19 cellular contexts compared by ENCODE assay signal in genomic region chr11:26231252-26231661, GRCh38.
A peak's percentile ranks its signal among the peaks of the same experiment; 100 is the strongest.
DNase-seq lines count a peak whose midpoint lies in the region; ATAC-seq and TF ChIP-seq lines count a peak whose summit lies in the region.
"Had no signal": no experiment of that assay in that cellular context is flagged by ENCODE, and none has a peak within 500 bp of the region (broad histone marks: within the 10 kb centered on the region; RNA-seq: fewer than 3 reads in every experiment).

No MANE protein-coding gene starts in this region.

- intact Hi-C loops in body of pancreas (cut with DNase I) = no loop called here

- no peak overlapping the region for H3K27ac ChIP-seq in suprapubic skin
- H3K27ac ChIP-seq in body of pancreas = no peak overlapping the region
- H3K27ac ChIP-seq: BLaER1 treated with 17β-estradiol and CSF1 and Interleukin-3, amounts not matched to agents 10 nM and 100 nM; parathyroid adenoma; PC-9; vagina had no signal

- peak; percentile 55 for DNase-seq in AG20443 (ENCODE audit: low spot score)
- DNase-seq in HT1080 (ENCODE audit: low read depth) = peak; percentile 90
- DNase-seq in cardiac fibroblast (ENCODE audit: low read depth in 2 of 2) = peak; percentile 43 to 88
- DNase-seq in kidney tubule cell (ENCODE audit: low spot score) = peak; percentile 91
- no peak for DNase-seq in suprapubic skin (ENCODE audit: low spot score in 2 of 2)
- no peak for DNase-seq in body of pancreas
- DNase-seq in NCI-H82 treated with DMSO at 0.1 percent for 48 hours (lab: John Stamatoyannopoulos, UW; ENCODE audit: unreplicated experiment) = no peak
- no peak for DNase-seq in NCI-H69 (lab: John Stamatoyannopoulos, UW)
- DNase-seq: DND-41, H9, midbrain, NCI-H1105, NCI-H345, PC-9 had no signal

- H3K9me3 ChIP-seq in suprapubic skin = no peaks in the 10 kb centered on the region
- no peaks in the 10 kb centered on the region for H3K9me3 ChIP-seq in body of pancreas
- H3K9me3 ChIP-seq: BLaER1 treated with 17β-estradiol and CSF1 and Interleukin-3, amounts not matched to agents 10 nM and 100 nM; vagina had no signal

- WGBS in suprapubic skin = 84% methylated on average over 3 of the region's 3 CpGs
- WGBS in body of pancreas, 2 donors = 25 to 67% methylated on average over 3 of the region's 3 CpGs

- TF ChIP-seq CTCF in cardiac fibroblast (IDR thresholded peaks at IDR 0.05; ENCODE audit: low read depth, low read length) = no peak
- TF ChIP-seq CTCF in suprapubic skin (IDR thresholded peaks at IDR 0.05) = no peak
- no peak for TF ChIP-seq CTCF in body of pancreas (IDR thresholded peaks at IDR 0.05)

- TF ChIP-seq POLR2A in suprapubic skin (IDR thresholded peaks at IDR 0.05) (no peak), body of pancreas (IDR thresholded peaks at IDR 0.05) (no peak)

- ATAC-seq in body of pancreas = no peak
- ATAC-seq: activated T-helper 17 cell treated with anti-CD3 and anti-CD28 coated beads, Interleukin-2, amount 50 U/mL, for 72 hours; HepG2 had no signal

- H3K4me3 ChIP-seq in cardiac fibroblast (replicated peaks in 1 of 2; ENCODE audit: low read depth in 2 of 2, low read length in 2 of 2) (no peak overlapping the region), suprapubic skin (no peak overlapping the region), body of pancreas (no peak overlapping the region)
- H3K4me3 ChIP-seq: BLaER1 treated with 17β-estradiol and CSF1 and Interleukin-3, amounts not matched to agents 10 nM and 100 nM; PC-9; vagina had no signal

- no peaks in the 10 kb centered on the region for H3K4me1 ChIP-seq in suprapubic skin
- H3K4me1 ChIP-seq in body of pancreas = no peaks in the 10 kb centered on the region
- H3K4me1 ChIP-seq: parathyroid adenoma, vagina had no signal

- H3K27me3 ChIP-seq in suprapubic skin (no peaks in the 10 kb centered on the region), body of pancreas (no peaks in the 10 kb centered on the region)
- H3K27me3 ChIP-seq: BLaER1 treated with 17β-estradiol and CSF1 and Interleukin-3, amounts not matched to agents 10 nM and 100 nM; vagina had no signal

- H3K36me3 ChIP-seq in suprapubic skin (no peaks in the 10 kb centered on the region), body of pancreas (replicated peaks in 1 of 2; ENCODE audit: insufficient read depth in 1 of 2, low read depth in 2 of 2) (no peaks in the 10 kb centered on the region)
- H3K36me3 ChIP-seq: BLaER1 treated with 17β-estradiol and CSF1 and Interleukin-3, amounts not matched to agents 10 nM and 100 nM; vagina had no signal

- TF ChIP-seq EP300 in suprapubic skin (IDR thresholded peaks at IDR 0.05) = no peak

Comparison
In these comparisons a context has a peak if more than half of its experiments do, and no peak if none do; other contexts are left out.
1. DNase-seq: peak in AG20443 (single experiment), HT1080 (single experiment), cardiac fibroblast (2 of 2) and kidney tubule cell (single experiment); none in suprapubic skin (0 of 2), body of pancreas (0 of 4), NCI-H82 treated with DMSO at 0.1 percent for 48 hours (single experiment) and NCI-H69 (single experiment).